18 cellular contexts compared by ENCODE assay signal in the genomic region with DNA sequence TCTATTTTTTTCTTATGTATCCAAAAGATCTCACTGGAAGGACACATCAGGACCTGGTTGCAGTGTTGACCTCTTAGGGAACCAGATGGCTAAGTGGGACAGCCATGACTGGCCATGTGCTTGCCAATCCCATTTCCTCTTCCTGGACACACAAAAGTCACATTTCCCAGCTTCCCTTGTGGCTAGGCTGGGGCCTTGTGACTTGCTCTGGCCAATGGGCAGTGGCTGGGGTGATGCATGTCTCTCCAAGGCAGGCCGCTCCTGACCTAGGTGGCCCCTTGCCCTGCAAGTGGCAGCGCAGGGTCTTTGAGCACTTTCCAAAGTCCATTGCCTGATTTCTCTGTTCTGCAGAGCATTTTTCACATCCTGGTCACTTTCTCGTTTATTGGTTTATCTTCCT.
"Had no signal": no experiment of that assay in that cellular context is flagged by ENCODE, and none has a peak within 500 bp of the region (broad histone marks: within the 10 kb centered on the region; RNA-seq: fewer than 3 reads in every experiment).

No MANE protein-coding gene starts in this region.

- DNase-seq: islet precursor cell; left ventricle myocardium inferior; mesendoderm; naive B cell; natural killer cell; nephron progenitor cell; ovary; stimulated activated CD4-positive, alpha-beta T cell treated with anti-CD3 and anti-CD28 coated beads, Interleukin-4, amount 100 ng/mL, for 24 hours; stimulated activated naive CD4-positive, alpha-beta T cell; tibial artery; uterus had no signal

- ATAC-seq: natural killer cell had no signal

- H3K79me2 ChIP-seq: hepatocyte had no signal

- H3K9me3 ChIP-seq: left ventricle myocardium inferior, ovary, right atrium auricular region, suprapubic skin, thoracic aorta, tibial artery, uterus had no signal

- H3K9ac ChIP-seq: neural progenitor cell had no signal

- H3K4me1 ChIP-seq: neural progenitor cell, uterus had no signal

- H3K36me3 ChIP-seq: left ventricle myocardium inferior, neural progenitor cell, ovary, right atrium auricular region, suprapubic skin, thoracic aorta, tibial artery, uterus had no signal

- H3K27me3 ChIP-seq: hepatocyte, ovary, right atrium auricular region, suprapubic skin, tibial artery, uterus had no signal

- H3K27ac ChIP-seq: hepatocyte, left ventricle myocardium inferior, neural progenitor cell, ovary, right atrium auricular region, skin epidermis, suprapubic skin, thoracic aorta, tibial artery, uterus had no signal

- H3K4me3 ChIP-seq: hepatocyte, left ventricle myocardium inferior, lung, neural progenitor cell, ovary, right atrium auricular region, skin epidermis, suprapubic skin, thoracic aorta, tibial artery, uterus had no signal

- H2AFZ ChIP-seq: hepatocyte, neural progenitor cell had no signal

- H3K4me2 ChIP-seq: hepatocyte, neural progenitor cell had no signal
